15 cellular contexts compared by ENCODE assay signal in genomic region chr7:121480566-121481335, GRCh38.
DNase-seq lines count a peak whose midpoint lies in the region; ATAC-seq and TF ChIP-seq lines count a peak whose summit lies in the region.
"Had no signal": no experiment of that assay in that cellular context is flagged by ENCODE, and none has a peak within 500 bp of the region (broad histone marks: within the 10 kb centered on the region; RNA-seq: fewer than 3 reads in every experiment).

No MANE protein-coding gene starts in this region.

- POLR2A ChIA-PET in OCI-LY7 (lab: Charles Lee) = interaction anchor here (0.5 to 1.8 kb wide), 2 partner anchors 9 to 485 kb away, joined by 3 to 8 read pairs; no protein-coding TSS in a partner anchor

- H3K27ac ChIP-seq in OCI-LY7 (ENCODE audit: low read depth, low read length, poor library complexity, severe bottlenecking) = no peak overlapping the region
- H3K27ac ChIP-seq: brain microvascular endothelial cell, gastroesophageal sphincter, prostate gland had no signal

- ATAC-seq in GM19324 (IDR thresholded peaks at IDR 0.05; ENCODE audit: low FRiP score, unreplicated experiment) = peak; percentile 50
- ATAC-seq in HG02623 (IDR thresholded peaks at IDR 0.05; ENCODE audit: unreplicated experiment) = no peak
- no peak for ATAC-seq in GM18520 (IDR thresholded peaks at IDR 0.05; ENCODE audit: unreplicated experiment)
- ATAC-seq: gastroesophageal sphincter, Right ventricle myocardium inferior had no signal

- H3K9me2 ChIP-seq in OCI-LY7 (ENCODE audit: insufficient read depth, low read length) = no peaks in the 10 kb centered on the region

- no peak overlapping the region for H3K4me3 ChIP-seq in OCI-LY7 (ENCODE audit: low read depth, low read length, poor library complexity, severe bottlenecking)
- no peak overlapping the region for H3K4me3 ChIP-seq in choroid plexus epithelial cell (ENCODE audit: low read depth, low read length)
- H3K4me3 ChIP-seq: gastroesophageal sphincter, prostate gland had no signal

- H3K4me1 ChIP-seq in OCI-LY7 (ENCODE audit: insufficient read depth, low read length, poor library complexity, severe bottlenecking) = no peaks in the 10 kb centered on the region
- H3K4me1 ChIP-seq: prostate gland had no signal

- H3K4me2 ChIP-seq in OCI-LY7 (ENCODE audit: low read length) = no peak overlapping the region

- DNase-seq in OCI-LY7 (ENCODE audit: low spot score) = peak; percentile 14
- DNase-seq in choroid plexus epithelial cell (ENCODE audit: low read depth) = peak; percentile 46
- peak; percentile 9 for DNase-seq in midbrain (lab: John Stamatoyannopoulos, UW)
- no peak for DNase-seq in activated naive CD4-positive, alpha-beta T cell treated with anti-CD3 and anti-CD28 coated beads, Interleukin-2, amount 50 U/mL, for 16 hours
- no peak for DNase-seq in SHP77 treated with DMSO at 0.1 percent for 48 hours (lab: John Stamatoyannopoulos, UW)
- DNase-seq: activated CD8-positive, alpha-beta memory T cell treated with anti-CD3 and anti-CD28 coated beads for 24 hours; activated effector memory CD4-positive, alpha-beta T cell treated with anti-CD3 and anti-CD28 coated beads, Interleukin-2, amount 50 U/mL, for 16 hours; brain microvascular endothelial cell; GOT3 had no signal

- H2AFZ ChIP-seq in OCI-LY7 (ENCODE audit: low read length) = no peak overlapping the region

- BruUV-seq in OCI-LY7 (replicated peaks; lab: Mats Ljungman, UMichigan) = no TSS peak

- intact Hi-C loops in OCI-LY7 (cut with micrococcal nuclease; ENCODE audit: unreplicated experiment) = no loop called here

- TF ChIP-seq CTCF in OCI-LY7 (conservative IDR thresholded peaks at IDR 0.05; ENCODE audit: low read length) (no peak), choroid plexus epithelial cell (conservative IDR thresholded peaks at IDR 0.05; ENCODE audit: low read depth, low read length) (no peak)

- no peaks in the 10 kb centered on the region for H4K20me1 ChIP-seq in OCI-LY7 (ENCODE audit: insufficient read depth, low read length)

- no peaks in the 10 kb centered on the region for H3K79me2 ChIP-seq in OCI-LY7 (ENCODE audit: insufficient read depth, low read depth, low read length)

- CTCF ChIA-PET in OCI-LY7 (lab: Charles Lee; ENCODE audit: unreplicated experiment) = interaction anchor here (0.7 kb wide), 1 partner anchor 26 kb away, joined by 3 read pairs; no protein-coding TSS in a partner anchor

- H3K9me3 ChIP-seq in OCI-LY7 (ENCODE audit: low read length) = no peaks in the 10 kb centered on the region
- H3K9me3 ChIP-seq: gastroesophageal sphincter, prostate gland had no signal

- no peaks in the 10 kb centered on the region for H3K36me3 ChIP-seq in OCI-LY7 (ENCODE audit: insufficient read depth, low read length)
- H3K36me3 ChIP-seq: brain microvascular endothelial cell, gastroesophageal sphincter, prostate gland had no signal

Comparison
In these comparisons a context has a peak if more than half of its experiments do, and no peak if none do; other contexts are left out.
1. DNase-seq: peak in OCI-LY7 (single experiment), choroid plexus epithelial cell (single experiment) and midbrain (single experiment); none in activated naive CD4-positive, alpha-beta T cell treated with anti-CD3 and anti-CD28 coated beads, Interleukin-2, amount 50 U/mL, for 16 hours (single experiment) and SHP77 treated with DMSO at 0.1 percent for 48 hours (single experiment).